ENCODE assay signal across 8 cellular contexts in the genomic region with DNA sequence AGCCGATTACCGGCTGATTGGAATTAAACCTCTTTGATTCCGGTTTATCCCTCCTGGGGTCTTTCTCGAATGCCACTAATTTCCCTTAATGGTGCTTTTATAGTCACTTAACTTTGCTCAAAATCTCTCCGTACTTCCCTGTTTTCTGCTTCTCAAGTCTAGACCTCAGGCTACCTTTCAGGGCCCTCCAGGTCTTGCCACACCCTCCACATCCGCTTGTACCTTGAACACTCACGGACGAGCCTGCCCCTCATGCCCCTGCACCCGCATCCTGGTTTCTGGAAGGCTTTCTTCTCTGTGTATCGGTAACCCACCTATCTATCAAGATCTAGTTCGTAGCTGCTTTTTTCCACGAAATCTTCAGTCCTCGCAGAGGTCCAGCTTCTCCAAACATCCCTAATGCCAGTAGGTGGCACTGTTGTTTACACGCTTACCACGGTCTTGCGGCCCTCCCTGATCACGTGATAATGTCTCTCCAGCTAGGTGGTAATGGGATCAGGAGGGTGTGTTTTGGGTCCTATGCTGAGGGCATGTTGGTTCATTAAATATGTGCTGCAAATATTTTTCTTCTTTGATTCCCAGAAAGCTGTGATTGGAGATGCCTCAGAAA. TPM values are rescaled to one million over a fixed set of nuclear protein-coding genes. Genes with fewer than 3 reads are reported as not detected.
DNase-seq lines count a peak whose midpoint lies in the region; ATAC-seq, FAIRE-seq and TF ChIP-seq lines count a peak whose summit lies in the region.

No MANE protein-coding gene starts in this region.

- CTCF ChIA-PET in PC-3 (lab: Charles Lee) = interaction anchor here (0.6 kb wide), 4 partner anchors 26 to 292 kb away, joined by 3 to 7 read pairs (median 3); no protein-coding TSS in a partner anchor

- H3K79me2 ChIP-seq in Karpas-422 (ENCODE audit: low read length) (no peaks in the 10 kb centered on the region), PC-3 (ENCODE audit: low read length) (no peaks in the 10 kb centered on the region)

- H3K27me3 ChIP-seq in Karpas-422 (ENCODE audit: low read length) (no peaks in the 10 kb centered on the region), PC-3 (ENCODE audit: low read length) (peaks cover 32% of the 10 kb centered on the region)

- TF ChIP-seq CTCF in PC-3 (conservative IDR thresholded peaks at IDR 0.05; ENCODE audit: low read depth, low read length) = peak; percentile 84

- no peak overlapping the region for H3K4me3 ChIP-seq in Karpas-422 (ENCODE audit: low read length)
- H3K4me3 ChIP-seq in PC-3 (ENCODE audit: low read length) = no peak overlapping the region

- H3K9me3 ChIP-seq in Karpas-422 (ENCODE audit: low read length) (no peaks in the 10 kb centered on the region), PC-3 (ENCODE audit: low read length) (no peaks in the 10 kb centered on the region)

- H2AFZ ChIP-seq in Karpas-422 (ENCODE audit: low read length) (no peak overlapping the region), PC-3 (ENCODE audit: low read length) (peak overlapping the region; percentile 43; the same call in 1 of the 2 replicates)

- H3F3A ChIP-seq in PC-3 (ENCODE audit: low read length, unreplicated experiment) = no peaks in the 10 kb centered on the region

- H3K9ac ChIP-seq in Karpas-422 (ENCODE audit: low read length) (no peak overlapping the region), PC-3 (ENCODE audit: low read length) (no peak overlapping the region)

- BruUV-seq in PC-3 (replicated peaks; lab: Mats Ljungman, UMichigan) = no TSS peak

- POLR2A ChIA-PET in PC-3 (lab: Charles Lee; ENCODE audit: unreplicated experiment) = interaction anchor here (0.7 kb wide), 1 partner anchor 25 kb away, joined by 6 read pairs; no protein-coding TSS in a partner anchor

- H3K4me1 ChIP-seq in Karpas-422 (ENCODE audit: low read length) (no peaks in the 10 kb centered on the region), PC-3 (ENCODE audit: insufficient read depth, low read length) (no peaks in the 10 kb centered on the region; the same call in 1 of the 2 replicates)

- peak; percentile 89 for FAIRE-seq in GM18507 (lab: Jason Lieb, UNC)

- H3K4me2 ChIP-seq in Karpas-422 (ENCODE audit: low read depth, low read length, poor library complexity, severe bottlenecking) (no peak overlapping the region), PC-3 (ENCODE audit: low read length) (peak overlapping the region; percentile 32)

- ATAC-seq in PC-3 = peak; percentile 86

- DNase-seq in Ammon's horn (ENCODE audit: low spot score) (peak; percentile 61), GM18507 (ENCODE audit: extremely low spot score, insufficient read length, low read depth) (peak; percentile 62), Karpas-422 (peak; percentile 91), PC-3 (peak; percentile 78), amniotic stem cell (lab: John Stamatoyannopoulos, UW) (peak; percentile 2), hepatic stellate cell (ENCODE audit: low spot score) (peak; percentile 59), GOT3 (lab: John Stamatoyannopoulos, UW) (no peak)
- DNase-seq in stimulated activated CD4-positive, alpha-beta T cell treated with anti-CD3 and anti-CD28 coated beads, Interleukin-2, amount 100 ng/mL, for 48 hours = peak; percentile 41 to 47

- H3K9me2 ChIP-seq in Karpas-422 (replicated peaks; ENCODE audit: insufficient read depth, low read length) (no peaks in the 10 kb centered on the region), PC-3 (replicated peaks; ENCODE audit: low read length) (no peaks in the 10 kb centered on the region)

- H3K36me3 ChIP-seq in Karpas-422 (ENCODE audit: insufficient read depth, low read length) = no peaks in the 10 kb centered on the region
- no peaks in the 10 kb centered on the region for H3K36me3 ChIP-seq in PC-3 (ENCODE audit: low read depth, low read length)

- no peaks in the 10 kb centered on the region for H4K20me1 ChIP-seq in Karpas-422 (ENCODE audit: insufficient read depth, low read depth, low read length)
- H4K20me1 ChIP-seq in PC-3 (ENCODE audit: low read length) = no peaks in the 10 kb centered on the region

- no peak overlapping the region for H3K27ac ChIP-seq in Karpas-422 (ENCODE audit: low read length)
- H3K27ac ChIP-seq in PC-3 (ENCODE audit: low read length) = no peak overlapping the region

- intact Hi-C loops in PC-3 (cut with micrococcal nuclease) = loop anchor here (5.0 to 10.0 kb wide), 2 partner anchors 33 to 301 kb away; no protein-coding TSS in a partner anchor

RNA-seq across cellular contexts. Expression of gene ATP12A, which starts 13.8 kb away (rescaled TPM):
- total RNA-seq in Karpas-422 (2014; rRNA removed; shearing (Covaris generic); ENCODE audit: low replicate concordance) = not detected in 2 replicates
- total RNA-seq in PC-3 (2014; rRNA removed) = 0.11 TPM in 1 of 2 replicates, not detected in the other
